ENCODE assay signal across 8 cellular contexts in the genomic region with DNA sequence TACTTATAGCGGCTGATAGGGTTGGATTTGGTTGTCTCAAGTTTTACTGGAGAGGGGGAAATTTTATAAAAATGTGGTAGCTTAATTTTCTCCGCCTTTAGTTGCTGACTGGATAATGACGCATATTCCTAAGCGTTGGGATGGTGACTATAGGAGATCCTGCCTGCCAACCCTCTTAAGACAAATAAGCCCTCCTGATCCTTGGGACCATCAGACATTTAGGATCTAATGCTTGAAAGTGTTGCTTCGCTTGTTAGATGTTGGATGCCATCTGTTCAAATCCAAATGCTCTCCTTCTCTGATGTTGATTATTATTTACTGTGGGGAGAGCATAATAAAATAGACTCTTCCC. TPM values are rescaled to one million over a fixed set of nuclear protein-coding genes. Genes with fewer than 3 reads are reported as not detected.
DNase-seq lines count a peak whose midpoint lies in the region; ATAC-seq and TF ChIP-seq lines count a peak whose summit lies in the region.

No MANE protein-coding gene starts in this region.

- H3K4me3 ChIP-seq in GM23338 (peak overlapping the region; percentile 66), SJSA1 (peak overlapping the region; percentile 92), skeletal muscle satellite cell (ENCODE audit: low read length) (peak overlapping the region; percentile 87)

- DNase-seq in GM23338 (ENCODE audit: low spot score) (no peak), SJSA1 (ENCODE audit: low read depth in 1 of 2, low spot score in 2 of 2) (no peak), fibroblast of peridontal ligament (ENCODE audit: extremely low read depth) (peak; percentile 68), hypothalamus (lab: John Stamatoyannopoulos, UW) (no peak), HEK293T (ENCODE audit: extremely low spot score) (no peak), GM19240 (ENCODE audit: insufficient read length, low spot score) (no peak)

- peaks cover 2% of the 10 kb centered on the region for H3K9me3 ChIP-seq in SJSA1 (replicated peaks)
- H3K9me3 ChIP-seq in skeletal muscle satellite cell (replicated peaks; ENCODE audit: low read length) = no peaks in the 10 kb centered on the region

- peak overlapping the region; percentile 85 for H3K4me2 ChIP-seq in GM23338
- peak overlapping the region; percentile 89 for H3K4me2 ChIP-seq in skeletal muscle satellite cell (ENCODE audit: low read length)

- peaks cover 15% of the 10 kb centered on the region for H4K20me1 ChIP-seq in GM23338 (replicated peaks; ENCODE audit: insufficient read depth)

- no peak for TF ChIP-seq CTCF in GM23338 (conservative IDR thresholded peaks at IDR 0.05; ENCODE audit: low read depth in 2 of 2)

- peaks cover 60% of the 10 kb centered on the region for H3K79me2 ChIP-seq in GM23338 (replicated peaks; ENCODE audit: insufficient read depth)

- H3K27me3 ChIP-seq in GM23338 (ENCODE audit: insufficient read depth) (peaks cover 15% of the 10 kb centered on the region), SJSA1 (replicated peaks) (peaks cover 22% of the 10 kb centered on the region; the same call in 1 of the 2 replicates), skeletal muscle satellite cell (ENCODE audit: control insufficient read depth, insufficient read depth, low read length) (no peaks in the 10 kb centered on the region)

- H3K4me1 ChIP-seq in GM23338 (ENCODE audit: insufficient read depth) (peaks cover 42% of the 10 kb centered on the region), SJSA1 (replicated peaks) (peaks cover 23% of the 10 kb centered on the region), skeletal muscle satellite cell (ENCODE audit: control insufficient read depth, insufficient read depth, low read length) (peaks cover 31% of the 10 kb centered on the region)

- H2AFZ ChIP-seq in GM23338 = no peak overlapping the region

- H3K9ac ChIP-seq in skeletal muscle satellite cell (ENCODE audit: low read depth, low read length) = peak overlapping the region; percentile 91

- H3K9me3 Mint-ChIP-seq in GM23338 = no peaks in the 10 kb centered on the region

- H3K4me1 Mint-ChIP-seq in GM23338 = peaks cover 40% of the 10 kb centered on the region

- H3K27me3 Mint-ChIP-seq in GM23338 (ENCODE audit: insufficient read depth, low read depth, poor library complexity) = peaks cover 11% of the 10 kb centered on the region

- POLR2A ChIA-PET in HEK293T (lab: Yijun Ruan, JAX) = interaction anchor here (0.6 to 1.3 kb wide), 3 partner anchors 74 to 253 kb away, joined by 3 to 4 read pairs (median 3); no protein-coding TSS in a partner anchor

- ATAC-seq in GM23338 (no peak), HG02884 (IDR thresholded peaks at IDR 0.05; ENCODE audit: unreplicated experiment) (no peak)

- H3K9me2 ChIP-seq in GM23338 (ENCODE audit: insufficient read depth) = no peaks in the 10 kb centered on the region

- no peaks in the 10 kb centered on the region for H3K36me3 Mint-ChIP-seq in GM23338 (ENCODE audit: low read depth)

- CTCF ChIA-PET in HEK293T (lab: Yijun Ruan, JAX) = interaction anchor here (0.6 to 1.2 kb wide), 5 partner anchors 78 to 229 kb away, joined by 3 to 5 read pairs (median 4); no protein-coding TSS in a partner anchor

- H3K27ac ChIP-seq in GM23338 (ENCODE audit: low read depth) (no peak overlapping the region), SJSA1 (no peak overlapping the region)

- peak overlapping the region; percentile 97 for H3K4me3 Mint-ChIP-seq in GM23338

- no peaks in the 10 kb centered on the region for H3K36me3 ChIP-seq in GM23338 (ENCODE audit: insufficient read depth)
- H3K36me3 ChIP-seq in SJSA1 = peaks cover 13% of the 10 kb centered on the region
- H3K36me3 ChIP-seq in skeletal muscle satellite cell (ENCODE audit: insufficient read depth, low read length) = no peaks in the 10 kb centered on the region

- no peaks in the 10 kb centered on the region for H3F3A ChIP-seq in GM23338 (replicated peaks; ENCODE audit: low read depth)

- H3K27ac Mint-ChIP-seq in GM23338 = no peak overlapping the region

TF ChIP-seq in GM23338, 12 proteins besides CTCF, POLR2A, EP300 and RAD21 (continues in another document):
- no peak for TF ChIP-seq EZH2 (IDR thresholded peaks at IDR 0.05; ENCODE audit: low read depth, unreplicated experiment)
- no peak for TF ChIP-seq CREB1 (CRISPR knock-in tag; IDR thresholded peaks at IDR 0.05; ENCODE audit: low read depth)
- TF ChIP-seq NANOG (IDR thresholded peaks at IDR 0.05; ENCODE audit: borderline replicate concordance) = no peak
- TF ChIP-seq ZNF331 (CRISPR knock-in tag; IDR thresholded peaks at IDR 0.05; ENCODE audit: low read depth) = no peak
- TF ChIP-seq, protein P1, sequence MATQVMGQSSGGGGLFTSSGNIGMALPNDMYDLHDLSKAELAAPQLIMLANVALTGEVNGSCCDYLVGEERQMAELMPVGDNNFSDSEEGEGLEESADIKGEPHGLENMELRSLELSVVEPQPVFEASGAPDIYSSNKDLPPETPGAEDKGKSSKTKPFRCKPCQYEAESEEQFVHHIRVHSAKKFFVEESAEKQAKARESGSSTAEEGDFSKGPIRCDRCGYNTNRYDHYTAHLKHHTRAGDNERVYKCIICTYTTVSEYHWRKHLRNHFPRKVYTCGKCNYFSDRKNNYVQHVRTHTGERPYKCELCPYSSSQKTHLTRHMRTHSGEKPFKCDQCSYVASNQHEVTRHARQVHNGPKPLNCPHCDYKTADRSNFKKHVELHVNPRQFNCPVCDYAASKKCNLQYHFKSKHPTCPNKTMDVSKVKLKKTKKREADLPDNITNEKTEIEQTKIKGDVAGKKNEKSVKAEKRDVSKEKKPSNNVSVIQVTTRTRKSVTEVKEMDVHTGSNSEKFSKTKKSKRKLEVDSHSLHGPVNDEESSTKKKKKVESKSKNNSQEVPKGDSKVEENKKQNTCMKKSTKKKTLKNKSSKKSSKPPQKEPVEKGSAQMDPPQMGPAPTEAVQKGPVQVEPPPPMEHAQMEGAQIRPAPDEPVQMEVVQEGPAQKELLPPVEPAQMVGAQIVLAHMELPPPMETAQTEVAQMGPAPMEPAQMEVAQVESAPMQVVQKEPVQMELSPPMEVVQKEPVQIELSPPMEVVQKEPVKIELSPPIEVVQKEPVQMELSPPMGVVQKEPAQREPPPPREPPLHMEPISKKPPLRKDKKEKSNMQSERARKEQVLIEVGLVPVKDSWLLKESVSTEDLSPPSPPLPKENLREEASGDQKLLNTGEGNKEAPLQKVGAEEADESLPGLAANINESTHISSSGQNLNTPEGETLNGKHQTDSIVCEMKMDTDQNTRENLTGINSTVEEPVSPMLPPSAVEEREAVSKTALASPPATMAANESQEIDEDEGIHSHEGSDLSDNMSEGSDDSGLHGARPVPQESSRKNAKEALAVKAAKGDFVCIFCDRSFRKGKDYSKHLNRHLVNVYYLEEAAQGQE (IDR thresholded peaks at IDR 0.05; ENCODE audit: unreplicated experiment) = no peak

TF ChIP-seq in HEK293T, 16 proteins besides CTCF, POLR2A, EP300 and RAD21:
- TF ChIP-seq ZNF384 (IDR thresholded peaks at IDR 0.05) = no peak
- no peak for TF ChIP-seq FOXK2 (IDR thresholded peaks at IDR 0.05)
- TF ChIP-seq LEF1 (IDR thresholded peaks at IDR 0.05; ENCODE audit: borderline replicate concordance) = no peak
- TF ChIP-seq FOXA1 (IDR thresholded peaks at IDR 0.05) = no peak
- no peak for TF ChIP-seq NFRKB (IDR thresholded peaks at IDR 0.05)

RNA-seq across cellular contexts. Expression of a gene that starts 2.2 kb away (rescaled TPM):
- 52.7 and 63.1 TPM in 2 replicates for total RNA-seq in GM23338 (2014; rRNA removed; shearing (Covaris generic))
- polyA plus RNA-seq in GM23338 (2016; fragmentation: Nextera tagmentation; extraction: Ambion mirVana) = 8.5 and 10.2 TPM in 2 replicates
- 81.5 and 97.6 TPM in 2 replicates for total RNA-seq in SJSA1 (2014; rRNA removed; shearing (Covaris generic))
- total RNA-seq in skeletal muscle satellite cell (2012; rRNA removed) = 26.4 and 29.5 TPM in 2 replicates
